11 cellular contexts compared by ENCODE assay signal in genomic region chr14:72535485-72535884, GRCh38.
DNase-seq lines count a peak whose midpoint lies in the region; ATAC-seq lines count a peak whose summit lies in the region.
"Had no signal": no experiment of that assay in that cellular context is flagged by ENCODE, and none has a peak within 500 bp of the region (broad histone marks: within the 10 kb centered on the region; RNA-seq: fewer than 3 reads in every experiment).

No MANE protein-coding gene starts in this region.

- H3K4me1 Mint-ChIP-seq in activated naive CD8-positive, alpha-beta T cell (ENCODE audit: low read depth): peaks cover 57% of the 10 kb centered on the region
- peaks cover 46% of the 10 kb centered on the region for H3K4me1 Mint-ChIP-seq in activated naive CD8-positive, alpha-beta T cell treated with anti-CD3 and anti-CD28 coated beads, Interleukin-2, amount 50 U/mL, for 24 hours
- peaks cover 26% of the 10 kb centered on the region for H3K4me1 Mint-ChIP-seq in T-helper 17 cell
- H3K4me1 Mint-ChIP-seq in stimulated activated naive CD8-positive, alpha-beta T cell treated with anti-CD3 and anti-CD28 coated beads, Interleukin-15, Interleukin-2, amounts not matched to agents 100 ng/mL and 50 ng/mL, for 24 hours (ENCODE audit: low read depth): peaks cover 63% of the 10 kb centered on the region

- H3K9me3 ChIP-seq in T-helper 17 cell (ENCODE audit: control insufficient read depth, low read length, poor library complexity, severe bottlenecking): no peaks in the 10 kb centered on the region

- DNase-seq in activated naive CD8-positive, alpha-beta T cell treated with anti-CD3 and anti-CD28 coated beads, Interleukin-2, amount 50 U/mL, for 24 hours: no peak
- no peak for DNase-seq in T-helper 17 cell
- DNase-seq in NCI-H69 (lab: John Stamatoyannopoulos, UW): no peak
- no peak for DNase-seq in AG20443 (ENCODE audit: low spot score)
- DNase-seq: left cardiac atrium, NCI-H2171 treated with DMSO at 0.1 percent for 48 hours had no signal

- no peak overlapping the region for H3K27ac Mint-ChIP-seq in activated naive CD8-positive, alpha-beta T cell
- H3K27ac Mint-ChIP-seq in activated naive CD8-positive, alpha-beta T cell treated with anti-CD3 and anti-CD28 coated beads, Interleukin-2, amount 50 U/mL, for 24 hours: no peak overlapping the region
- peak overlapping the region; percentile 4 for H3K27ac Mint-ChIP-seq in T-helper 17 cell
- H3K27ac Mint-ChIP-seq in stimulated activated naive CD8-positive, alpha-beta T cell treated with anti-CD3 and anti-CD28 coated beads, Interleukin-15, Interleukin-2, amounts not matched to agents 100 ng/mL and 50 ng/mL, for 24 hours: no peak overlapping the region
- H3K27ac Mint-ChIP-seq: GM23338 had no signal

- H3K36me3 Mint-ChIP-seq in activated naive CD8-positive, alpha-beta T cell: peaks cover 6% of the 10 kb centered on the region
- H3K36me3 Mint-ChIP-seq in activated naive CD8-positive, alpha-beta T cell treated with anti-CD3 and anti-CD28 coated beads, Interleukin-2, amount 50 U/mL, for 24 hours (ENCODE audit: low read depth): peaks cover 1% of the 10 kb centered on the region
- H3K36me3 Mint-ChIP-seq in T-helper 17 cell (ENCODE audit: low read depth): no peaks in the 10 kb centered on the region
- H3K36me3 Mint-ChIP-seq in stimulated activated naive CD8-positive, alpha-beta T cell treated with anti-CD3 and anti-CD28 coated beads, Interleukin-15, Interleukin-2, amounts not matched to agents 100 ng/mL and 50 ng/mL, for 24 hours (ENCODE audit: low read depth): peaks cover 7% of the 10 kb centered on the region

- H3K27me3 Mint-ChIP-seq in activated naive CD8-positive, alpha-beta T cell: no peaks in the 10 kb centered on the region
- peaks cover 3% of the 10 kb centered on the region for H3K27me3 Mint-ChIP-seq in activated naive CD8-positive, alpha-beta T cell treated with anti-CD3 and anti-CD28 coated beads, Interleukin-2, amount 50 U/mL, for 24 hours
- H3K27me3 Mint-ChIP-seq in T-helper 17 cell: peaks cover 5% of the 10 kb centered on the region
- no peaks in the 10 kb centered on the region for H3K27me3 Mint-ChIP-seq in stimulated activated naive CD8-positive, alpha-beta T cell treated with anti-CD3 and anti-CD28 coated beads, Interleukin-15, Interleukin-2, amounts not matched to agents 100 ng/mL and 50 ng/mL, for 24 hours

- peak overlapping the region; percentile 1 for H3K4me3 Mint-ChIP-seq in activated naive CD8-positive, alpha-beta T cell
- H3K4me3 Mint-ChIP-seq in activated naive CD8-positive, alpha-beta T cell treated with anti-CD3 and anti-CD28 coated beads, Interleukin-2, amount 50 U/mL, for 24 hours: no peak overlapping the region
- H3K4me3 Mint-ChIP-seq in T-helper 17 cell: peak overlapping the region; percentile 19
- H3K4me3 Mint-ChIP-seq in stimulated activated naive CD8-positive, alpha-beta T cell treated with anti-CD3 and anti-CD28 coated beads, Interleukin-15, Interleukin-2, amounts not matched to agents 100 ng/mL and 50 ng/mL, for 24 hours: peak overlapping the region; percentile 5
- H3K4me3 Mint-ChIP-seq: GM23338 had no signal

- H3K9me3 Mint-ChIP-seq in activated naive CD8-positive, alpha-beta T cell (ENCODE audit: low read depth): peaks cover 5% of the 10 kb centered on the region
- H3K9me3 Mint-ChIP-seq in activated naive CD8-positive, alpha-beta T cell treated with anti-CD3 and anti-CD28 coated beads, Interleukin-2, amount 50 U/mL, for 24 hours: peaks cover 8% of the 10 kb centered on the region
- H3K9me3 Mint-ChIP-seq in stimulated activated naive CD8-positive, alpha-beta T cell treated with anti-CD3 and anti-CD28 coated beads, Interleukin-15, Interleukin-2, amounts not matched to agents 100 ng/mL and 50 ng/mL, for 24 hours: peaks cover 11% of the 10 kb centered on the region

- ATAC-seq in activated naive CD8-positive, alpha-beta T cell treated with anti-CD3 and anti-CD28 coated beads, Interleukin-2, amount 50 U/mL, for 24 hours: no peak
- ATAC-seq in HG03342 (IDR thresholded peaks at IDR 0.05; ENCODE audit: unreplicated experiment) (peak; percentile 59), T-helper 17 cell (peak; percentile 84), HG02588 (IDR thresholded peaks at IDR 0.05; ENCODE audit: unreplicated experiment) (no peak)
- ATAC-seq: GM23338 had no signal

Comparison
In these comparisons a context has a peak if more than half of its experiments do, and no peak if none do; other contexts are left out.
1. ATAC-seq: peak in HG03342 (single experiment) and T-helper 17 cell (single experiment); none in activated naive CD8-positive, alpha-beta T cell treated with anti-CD3 and anti-CD28 coated beads, Interleukin-2, amount 50 U/mL, for 24 hours (single experiment) and HG02588 (single experiment).